Comparison of ENCODE assay signal across 6 cellular contexts in the genomic region with DNA sequence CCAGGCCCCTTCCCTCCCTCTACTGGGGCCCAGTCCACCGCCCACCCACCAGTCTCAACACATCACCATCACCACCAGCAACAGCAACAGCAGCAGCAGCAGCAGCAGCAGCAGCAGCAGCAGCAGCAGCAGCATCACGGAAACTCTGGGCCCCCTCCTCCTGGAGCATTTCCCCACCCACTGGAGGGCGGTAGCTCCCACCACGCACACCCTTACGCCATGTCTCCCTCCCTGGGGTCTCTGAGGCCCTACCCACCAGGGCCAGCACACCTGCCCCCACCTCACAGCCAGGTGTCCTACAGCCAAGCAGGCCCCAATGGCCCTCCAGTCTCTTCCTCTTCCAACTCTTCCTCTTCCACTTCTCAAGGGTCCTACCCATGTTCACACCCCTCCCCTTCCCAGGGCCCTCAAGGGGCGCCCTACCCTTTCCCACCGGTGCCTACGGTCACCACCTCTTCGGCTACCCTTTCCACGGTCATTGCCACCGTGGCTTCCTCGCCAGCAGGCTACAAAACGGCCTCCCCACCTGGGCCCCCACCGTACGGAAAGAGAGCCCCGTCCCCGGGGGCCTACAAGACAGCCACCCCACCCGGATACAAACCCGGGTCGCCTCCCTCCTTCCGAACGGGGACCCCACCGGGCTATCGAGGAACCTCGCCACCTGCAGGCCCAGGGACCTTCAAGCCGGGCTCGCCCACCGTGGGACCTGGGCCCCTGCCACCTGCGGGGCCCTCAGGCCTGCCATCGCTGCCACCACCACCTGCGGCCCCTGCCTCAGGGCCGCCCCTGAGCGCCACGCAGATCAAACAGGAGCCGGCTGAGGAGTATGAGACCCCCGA. TPM values are rescaled to one million over a fixed set of nuclear protein-coding genes. Genes with fewer than 3 reads are reported as not detected.
DNase-seq lines count a peak whose midpoint lies in the region; ATAC-seq and TF ChIP-seq lines count a peak whose summit lies in the region.

No MANE protein-coding gene starts in this region.

- H2BK120ac ChIP-seq in mesenchymal stem cell (ENCODE audit: low read depth, low read length), result no peak overlapping the region

- peaks cover 36% of the 10 kb centered on the region for H3K36me3 Mint-ChIP-seq in activated naive CD4-positive, alpha-beta T cell treated with anti-CD3 and anti-CD28 coated beads, Interleukin-2, amount 10 ng/mL, durations not matched to agents 7 days and 5 days

- H2BK15ac ChIP-seq in mesenchymal stem cell (ENCODE audit: low read depth, poor library complexity, severe bottlenecking), result no peak overlapping the region

- no peak for TF ChIP-seq CTCF in AG09309 (IDR thresholded peaks at IDR 0.05; ENCODE audit: control insufficient read depth, insufficient read depth, low read depth, low read length, missing control alignments)

- H3K36me3 ChIP-seq in mesenchymal stem cell (ENCODE audit: control insufficient read depth in 1 of 2, insufficient read depth in 2 of 2, low read depth in 1 of 2, low read length in 2 of 2), result peaks cover 70 to 85% of the 10 kb centered on the region in 2 experiments

- H3K4me1 Mint-ChIP-seq in activated naive CD4-positive, alpha-beta T cell treated with anti-CD3 and anti-CD28 coated beads, Interleukin-2, amount 10 ng/mL, durations not matched to agents 7 days and 5 days, result peaks cover 60% of the 10 kb centered on the region

- no peaks in the 10 kb centered on the region for H3K9me3 ChIP-seq in mesenchymal stem cell (ENCODE audit: control insufficient read depth, low read length)

- peak overlapping the region; percentile 82 for H3K4me3 Mint-ChIP-seq in activated naive CD4-positive, alpha-beta T cell treated with anti-CD3 and anti-CD28 coated beads, Interleukin-2, amount 10 ng/mL, durations not matched to agents 7 days and 5 days

- H3K9me3 Mint-ChIP-seq in activated naive CD4-positive, alpha-beta T cell treated with anti-CD3 and anti-CD28 coated beads, Interleukin-2, amount 10 ng/mL, durations not matched to agents 7 days and 5 days, result no peaks in the 10 kb centered on the region

- peak overlapping the region; percentile 84 for H4K8ac ChIP-seq in mesenchymal stem cell (ENCODE audit: low read length)

- H3K27ac ChIP-seq in mesenchymal stem cell (ENCODE audit: low read length, poor library complexity, severe bottlenecking), result no peak overlapping the region

- peak overlapping the region; percentile 92 for H3K9ac ChIP-seq in mesenchymal stem cell (ENCODE audit: low read length)

- H3K4me1 ChIP-seq in mesenchymal stem cell (ENCODE audit: control insufficient read depth, insufficient read depth, low read depth, low read length), result peaks cover 37% of the 10 kb centered on the region

- no peak overlapping the region for H2BK5ac ChIP-seq in mesenchymal stem cell (ENCODE audit: low read depth, low read length, poor library complexity, severe bottlenecking)

- H3K23ac ChIP-seq in mesenchymal stem cell (ENCODE audit: low read length in 2 of 2), result no peak overlapping the region

- DNase-seq in AG09309 (ENCODE audit: low read depth) (no peak), mesenchymal stem cell (no peak), NCI-H510A treated with DMSO at 0.1 percent for 48 hours (lab: John Stamatoyannopoulos, UW) (no peak), NOMO-1 (lab: John Stamatoyannopoulos, UW; ENCODE audit: unreplicated experiment in 2 of 2) (no peak)
- peak; percentile 80 for DNase-seq in activated naive CD4-positive, alpha-beta T cell treated with anti-CD3 and anti-CD28 coated beads, Interleukin-2, amount 10 ng/mL, durations not matched to agents 7 days and 5 days

- H3K4me2 ChIP-seq in mesenchymal stem cell (ENCODE audit: low read length, poor library complexity, severe bottlenecking), result peak overlapping the region; percentile 87

- peaks cover 11% of the 10 kb centered on the region for H3K79me1 ChIP-seq in mesenchymal stem cell (replicated peaks; ENCODE audit: low read length, poor library complexity, severe bottlenecking)

- ATAC-seq in HG03457 (IDR thresholded peaks at IDR 0.05; ENCODE audit: unreplicated experiment), result peak; percentile 3

- peak overlapping the region; percentile 97 for H3K27ac Mint-ChIP-seq in activated naive CD4-positive, alpha-beta T cell treated with anti-CD3 and anti-CD28 coated beads, Interleukin-2, amount 10 ng/mL, durations not matched to agents 7 days and 5 days

- H2AK5ac ChIP-seq in mesenchymal stem cell (ENCODE audit: low read length, severe bottlenecking), result no peak overlapping the region

- peak overlapping the region in 1 of 2 experiments; percentile 59 for H3K4ac ChIP-seq in mesenchymal stem cell (ENCODE audit: low read depth in 1 of 2, low read length in 2 of 2)

- H3K14ac ChIP-seq in mesenchymal stem cell (ENCODE audit: low read length in 2 of 2), result no peak overlapping the region

- H3K4me3 ChIP-seq in AG09309 (ENCODE audit: control insufficient read depth, low read depth, low read length), result peak overlapping the region; percentile 49
- H3K4me3 ChIP-seq in mesenchymal stem cell (ENCODE audit: insufficient read depth in 1 of 2, low read depth in 1 of 2, low read length in 2 of 2), result peak overlapping the region in 1 of 2 experiments; percentile 13

- WGBS in mesenchymal stem cell, result 59% methylated on average over 36 of the region's 36 CpGs

- H4K91ac ChIP-seq in mesenchymal stem cell (ENCODE audit: low read length), result peak overlapping the region; percentile 58

- peak overlapping the region in 1 of 2 experiments; percentile 88 for H3K18ac ChIP-seq in mesenchymal stem cell (ENCODE audit: low read depth in 1 of 2, low read length in 2 of 2)

- H2AFZ ChIP-seq in mesenchymal stem cell (ENCODE audit: low read depth, low read length), result no peak overlapping the region

- no peaks in the 10 kb centered on the region for H3K27me3 ChIP-seq in mesenchymal stem cell (ENCODE audit: control insufficient read depth in 1 of 2, insufficient read depth in 1 of 2, low read length in 2 of 2)

- CTCF ChIA-PET in activated naive CD4-positive, alpha-beta T cell treated with anti-CD3 and anti-CD28 coated beads, Interleukin-2, amount 10 ng/mL, durations not matched to agents 7 days and 5 days (lab: Charles Lee), result interaction anchor here (0.9 to 3.3 kb wide), 7 partner anchors 11 to 65 kb away, joined by 3 to 33 read pairs (median 7); a partner anchor contains a TSS

- H3K27me3 Mint-ChIP-seq in activated naive CD4-positive, alpha-beta T cell treated with anti-CD3 and anti-CD28 coated beads, Interleukin-2, amount 10 ng/mL, durations not matched to agents 7 days and 5 days, result no peaks in the 10 kb centered on the region

- H2BK12ac ChIP-seq in mesenchymal stem cell (ENCODE audit: low read length in 2 of 2), result peak overlapping the region in 1 of 2 experiments; percentile 7

RNA-seq across cellular contexts. Expression of a gene that starts 6.8 kb away (rescaled TPM):
- polyA plus RNA-seq in mesenchymal stem cell (2013, experiment 1 of 2), result not detected
- not detected for polyA plus RNA-seq in mesenchymal stem cell (2013, experiment 2 of 2)

RNA-seq across cellular contexts. Expression of a gene that starts 7.0 kb away (rescaled TPM):
- 186 TPM for polyA plus RNA-seq in mesenchymal stem cell (2013, experiment 1 of 2)
- 188 TPM for polyA plus RNA-seq in mesenchymal stem cell (2013, experiment 2 of 2)

RNA-seq across cellular contexts. Expression of a gene that starts 9.1 kb away (rescaled TPM):
- 119 TPM for polyA plus RNA-seq in mesenchymal stem cell (2013, experiment 1 of 2)
- 111 TPM for polyA plus RNA-seq in mesenchymal stem cell (2013, experiment 2 of 2)

RNA-seq across cellular contexts. Expression of a gene that starts 14.3 kb away (rescaled TPM):
- 0.73 TPM for polyA plus RNA-seq in mesenchymal stem cell (2013, experiment 1 of 2)
- 1.2 TPM for polyA plus RNA-seq in mesenchymal stem cell (2013, experiment 2 of 2)

RNA-seq across cellular contexts. Expression of a gene that starts 22.5 kb away (rescaled TPM):
- polyA plus RNA-seq in mesenchymal stem cell (2013, experiment 1 of 2), result 22.7 TPM
- 20.2 TPM for polyA plus RNA-seq in mesenchymal stem cell (2013, experiment 2 of 2)
